Comparison of ENCODE assay signal across 8 cellular contexts in the genomic region with DNA sequence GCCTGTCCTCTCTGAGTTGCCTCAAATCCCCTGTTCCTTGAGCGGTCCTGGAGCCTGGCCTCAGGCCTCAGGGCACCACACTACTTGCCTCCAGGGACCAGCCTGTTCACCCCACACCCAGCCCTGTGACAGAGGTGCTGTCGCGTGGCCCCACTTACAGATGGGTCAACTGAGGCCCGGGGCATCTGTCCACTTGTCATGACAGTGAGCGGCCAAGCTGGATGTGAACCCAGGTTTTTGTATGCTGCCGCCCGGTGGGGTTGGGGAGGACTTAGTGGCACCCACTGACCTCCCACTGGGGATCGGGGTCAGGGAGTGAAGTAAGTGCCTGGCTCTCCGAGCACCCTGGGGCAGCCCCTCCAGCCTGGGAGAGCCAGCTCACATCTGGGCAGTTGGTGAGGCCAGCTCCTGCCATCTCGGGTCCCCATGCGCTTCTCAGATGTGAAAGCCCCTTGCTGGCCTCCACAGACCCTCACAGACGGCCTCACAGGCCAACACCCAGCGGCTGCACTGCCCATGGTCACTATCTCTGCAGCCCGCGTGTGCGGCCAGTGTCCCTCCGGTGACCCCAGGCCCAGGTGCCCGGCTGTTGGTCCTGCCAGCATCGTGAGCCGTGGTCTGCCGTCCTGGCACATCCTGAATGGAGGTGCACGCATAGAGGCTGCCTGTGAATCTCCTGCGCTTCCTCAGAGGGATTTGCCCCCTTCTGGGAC. TPM values are rescaled to one million over a fixed set of nuclear protein-coding genes. Genes with fewer than 3 reads are reported as not detected.
A peak's percentile ranks its signal among the peaks of the same experiment; 100 is the strongest.
DNase-seq lines count a peak whose midpoint lies in the region; ATAC-seq and TF ChIP-seq lines count a peak whose summit lies in the region.

No MANE protein-coding gene starts in this region.

- H3K9me3 ChIP-seq in HUES6 (ENCODE audit: control insufficient read depth, insufficient read depth, low read depth, low read length) (no peaks in the 10 kb centered on the region), thoracic aorta (no peaks in the 10 kb centered on the region)

- H3K4me1 ChIP-seq in HUES6 (ENCODE audit: control insufficient read depth, insufficient read depth, low read length) (peaks cover 36% of the 10 kb centered on the region), thoracic aorta (ENCODE audit: control insufficient read depth in 1 of 2, low read depth in 2 of 2) (peaks cover 36 to 66% of the 10 kb centered on the region in 2 donors)

- TF ChIP-seq CTCF in mesothelial cell of epicardium (IDR thresholded peaks at IDR 0.05; ENCODE audit: unreplicated experiment) (no peak), thoracic aorta (IDR thresholded peaks at IDR 0.05) (no peak)

- peaks cover 17% of the 10 kb centered on the region for H3K27me3 Mint-ChIP-seq in dendritic cell treated with granulocyte-macrophage colony-stimulating factor and Interleukin-4, amounts not matched to agents 40 ng/mL and 50 ng/mL, for 4 days
- no peaks in the 10 kb centered on the region for H3K27me3 Mint-ChIP-seq in mesothelial cell of epicardium (ENCODE audit: low read depth)

- H3K36me3 ChIP-seq in HUES6 (ENCODE audit: control insufficient read depth, insufficient read depth, low read length): no peaks in the 10 kb centered on the region
- H3K36me3 ChIP-seq in thoracic aorta: no peaks in the 10 kb centered on the region

- peaks cover 8% of the 10 kb centered on the region for H3K27me3 ChIP-seq in HUES6 (ENCODE audit: control insufficient read depth, insufficient read depth, low read length)
- H3K27me3 ChIP-seq in thoracic aorta (replicated peaks; ENCODE audit: insufficient read depth): no peaks in the 10 kb centered on the region

- no peak for DNase-seq in mesothelial cell of epicardium (ENCODE audit: low spot score in 2 of 2, unreplicated experiment in 2 of 2)
- DNase-seq in thoracic aorta (ENCODE audit: low spot score): no peak
- no peak for DNase-seq in HCEC 1CT
- no peak for DNase-seq in activated naive CD4-positive, alpha-beta T cell treated with anti-CD3 and anti-CD28 coated beads, Interleukin-2, amount 50 U/mL, for 72 hours (ENCODE audit: low spot score in 2 of 2)

- H3K4me3 Mint-ChIP-seq in dendritic cell treated with granulocyte-macrophage colony-stimulating factor and Interleukin-4, amounts not matched to agents 40 ng/mL and 50 ng/mL, for 4 days: peak overlapping the region; percentile 78
- H3K4me3 Mint-ChIP-seq in mesothelial cell of epicardium: peak overlapping the region; percentile 63

- H3K27ac Mint-ChIP-seq in dendritic cell treated with granulocyte-macrophage colony-stimulating factor and Interleukin-4, amounts not matched to agents 40 ng/mL and 50 ng/mL, for 4 days: peak overlapping the region; percentile 74
- H3K27ac Mint-ChIP-seq in mesothelial cell of epicardium: peak overlapping the region; percentile 30
- peak overlapping the region in 1 of 2 donors; percentile 60 for H3K27ac Mint-ChIP-seq in activated naive CD4-positive, alpha-beta T cell treated with anti-CD3 and anti-CD28 coated beads, Interleukin-2, amount 50 U/mL, for 72 hours

- H3K36me3 Mint-ChIP-seq in dendritic cell treated with granulocyte-macrophage colony-stimulating factor and Interleukin-4, amounts not matched to agents 40 ng/mL and 50 ng/mL, for 4 days (ENCODE audit: low read depth): peaks cover 11% of the 10 kb centered on the region
- H3K36me3 Mint-ChIP-seq in mesothelial cell of epicardium: no peaks in the 10 kb centered on the region
- H3K36me3 Mint-ChIP-seq in activated naive CD4-positive, alpha-beta T cell treated with anti-CD3 and anti-CD28 coated beads, Interleukin-2, amount 50 U/mL, for 72 hours: no peaks in the 10 kb centered on the region

- H3K4me3 ChIP-seq in HUES6 (ENCODE audit: low read depth, low read length) (peak overlapping the region; percentile 61), thoracic aorta (peak overlapping the region; percentile 70)

- H3K9ac ChIP-seq in HUES6 (ENCODE audit: low read length): peak overlapping the region; percentile 32

- H3K27ac ChIP-seq in HUES6 (ENCODE audit: low read depth, low read length) (no peak overlapping the region), thoracic aorta (peak overlapping the region; percentile 86 to 89)

- no peaks in the 10 kb centered on the region for H3K9me3 Mint-ChIP-seq in dendritic cell treated with granulocyte-macrophage colony-stimulating factor and Interleukin-4, amounts not matched to agents 40 ng/mL and 50 ng/mL, for 4 days
- no peaks in the 10 kb centered on the region for H3K9me3 Mint-ChIP-seq in mesothelial cell of epicardium
- no peaks in the 10 kb centered on the region for H3K9me3 Mint-ChIP-seq in activated naive CD4-positive, alpha-beta T cell treated with anti-CD3 and anti-CD28 coated beads, Interleukin-2, amount 50 U/mL, for 72 hours

- peaks cover 74% of the 10 kb centered on the region for H3K4me1 Mint-ChIP-seq in dendritic cell treated with granulocyte-macrophage colony-stimulating factor and Interleukin-4, amounts not matched to agents 40 ng/mL and 50 ng/mL, for 4 days (ENCODE audit: low read depth)
- peaks cover 27% of the 10 kb centered on the region for H3K4me1 Mint-ChIP-seq in mesothelial cell of epicardium

- intact Hi-C loops in dendritic cell treated with granulocyte-macrophage colony-stimulating factor and Interleukin-4, amounts not matched to agents 40 ng/mL and 50 ng/mL, for 4 days (cut with micrococcal nuclease): no loop called here

- no peak for ATAC-seq in thoracic aorta (ENCODE audit: insufficient number of reproducible peaks, low FRiP score, low read depth)
- no peak for ATAC-seq in GM18870 (IDR thresholded peaks at IDR 0.05; ENCODE audit: unreplicated experiment)
- ATAC-seq in activated naive CD4-positive, alpha-beta T cell treated with anti-CD3 and anti-CD28 coated beads, Interleukin-2, amount 50 U/mL, for 72 hours: no peak
- no peak for ATAC-seq in HG02840 (IDR thresholded peaks at IDR 0.05; ENCODE audit: low FRiP score, unreplicated experiment)

RNA-seq across cellular contexts. Expression of a gene that starts 9.3 kb away (rescaled TPM):
- total RNA-seq in mesothelial cell of epicardium (92.2 to 100 TPM (median 94.1 TPM) in 3 replicates), thoracic aorta (10 to 100 TPM; 29.1 to 52.6 TPM)
- 10 to 100 TPM; 59.1 to 66.9 TPM for total RNA-seq in activated naive CD4-positive, alpha-beta T cell treated with anti-CD3 and anti-CD28 coated beads, Interleukin-2, amount 50 U/mL, for 72 hours

RNA-seq across cellular contexts. Expression of a gene that starts 24.3 kb away (rescaled TPM):
- total RNA-seq in mesothelial cell of epicardium (105 to 110 TPM (median 105 TPM) in 3 replicates), thoracic aorta (100 to 1,000 TPM; 135 to 138 TPM)
- total RNA-seq in activated naive CD4-positive, alpha-beta T cell treated with anti-CD3 and anti-CD28 coated beads, Interleukin-2, amount 50 U/mL, for 72 hours: 10 to 100 TPM; 26.6 to 43.8 TPM
